In the genomic region with DNA sequence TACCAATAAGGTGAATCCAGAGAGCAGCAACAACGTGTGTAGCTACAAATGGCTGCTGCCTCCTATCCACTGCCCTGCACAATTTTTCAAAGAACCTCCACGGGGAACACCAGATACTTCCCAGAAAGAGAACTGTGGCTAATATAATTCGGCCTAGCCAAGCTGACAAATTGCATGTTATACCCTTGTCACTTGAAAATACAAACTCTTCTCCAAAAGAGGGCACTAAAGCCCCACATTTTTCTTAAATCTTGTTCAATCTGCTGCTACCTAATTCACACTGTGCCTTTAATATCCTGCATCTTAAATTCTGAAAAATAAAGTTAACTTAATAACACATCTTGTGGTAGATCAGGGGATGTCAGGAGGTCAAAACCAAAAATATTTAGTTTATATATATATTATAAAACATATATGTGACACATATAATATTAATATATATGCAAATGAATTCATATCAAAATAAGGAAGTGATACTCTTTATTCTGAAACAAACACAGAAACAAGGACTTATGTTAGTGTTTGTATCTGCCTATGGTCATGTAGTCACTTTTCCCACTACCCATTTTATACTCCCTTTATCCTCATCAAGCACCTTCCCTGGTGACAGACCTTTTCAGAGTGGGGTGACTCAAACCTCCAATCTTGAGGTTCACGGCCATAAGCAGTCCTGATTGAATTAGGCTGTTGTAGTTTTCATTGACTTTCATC, we compare ENCODE assay signal across 17 cellular contexts. TPM values are rescaled to one million over a fixed set of nuclear protein-coding genes. Genes with fewer than 3 reads are reported as not detected.
DNase-seq lines count a peak whose midpoint lies in the region; ATAC-seq and TF ChIP-seq lines count a peak whose summit lies in the region.
"Had no signal": no experiment of that assay in that cellular context is flagged by ENCODE, and none has a peak within 500 bp of the region (broad histone marks: within the 10 kb centered on the region; RNA-seq: fewer than 3 reads in every experiment).

No MANE protein-coding gene starts in this region.

- peak; percentile 39 for TF ChIP-seq CTCF in osteocyte (IDR thresholded peaks at IDR 0.05)

- H3K4me3 Mint-ChIP-seq in osteocyte (ENCODE audit: unreplicated experiment), result no peak overlapping the region
- H3K4me3 Mint-ChIP-seq: H9, nephron had no signal

- no peaks in the 10 kb centered on the region for H3K36me3 Mint-ChIP-seq in osteocyte (ENCODE audit: unreplicated experiment)
- H3K36me3 Mint-ChIP-seq: activated naive CD4-positive, alpha-beta T cell treated with anti-CD3 and anti-CD28 coated beads, Interleukin-2, amount 50 U/mL, for 72 hours had no signal

- no peaks in the 10 kb centered on the region for H3K27me3 Mint-ChIP-seq in osteocyte (ENCODE audit: unreplicated experiment)

- no peaks in the 10 kb centered on the region for H3K4me1 Mint-ChIP-seq in osteocyte (ENCODE audit: unreplicated experiment)
- H3K4me1 Mint-ChIP-seq: H9, nephron had no signal

- peak; percentile 55 for ATAC-seq in GM18868 (IDR thresholded peaks at IDR 0.05; ENCODE audit: unreplicated experiment)
- ATAC-seq in HG03442 (IDR thresholded peaks at IDR 0.05; ENCODE audit: unreplicated experiment), result no peak
- ATAC-seq: activated naive CD4-positive, alpha-beta T cell treated with anti-CD3 and anti-CD28 coated beads, Interleukin-2, amount 50 U/mL, for 72 hours had no signal

- DNase-seq in HT1080 (ENCODE audit: low read depth) (peak; percentile 10), astrocyte of the hippocampus (ENCODE audit: low read depth, low spot score) (peak; percentile 3), osteocyte (ENCODE audit: extremely low spot score, unreplicated experiment) (no peak), hippocampal formation (lab: John Stamatoyannopoulos, UW) (no peak), SIG-M5 treated with dmso at 0.1 percent for 504 hours (lab: John Stamatoyannopoulos, UW; ENCODE audit: unreplicated experiment) (no peak), UCSD-AML1 (lab: John Stamatoyannopoulos, UW; ENCODE audit: unreplicated experiment) (no peak)
- DNase-seq: colonic mucosa, foreskin melanocyte, H9, kidney glomerular epithelial cell, MG63, NCI-H446 had no signal

- H3K9me3 Mint-ChIP-seq in osteocyte (ENCODE audit: unreplicated experiment), result no peaks in the 10 kb centered on the region
- H3K9me3 Mint-ChIP-seq: activated naive CD4-positive, alpha-beta T cell treated with anti-CD3 and anti-CD28 coated beads, Interleukin-2, amount 50 U/mL, for 72 hours had no signal

- no peak overlapping the region for H3K27ac Mint-ChIP-seq in osteocyte (ENCODE audit: unreplicated experiment)
- H3K27ac Mint-ChIP-seq: activated naive CD4-positive, alpha-beta T cell treated with anti-CD3 and anti-CD28 coated beads, Interleukin-2, amount 50 U/mL, for 72 hours; H9; nephron had no signal

RNA-seq across cellular contexts. Expression of a gene that starts 24.1 kb away (rescaled TPM):
- total RNA-seq in HT1080 (2014; rRNA removed; shearing (Covaris generic)), result 46.8 and 61.1 TPM in 2 replicates
- polyA plus RNA-seq in HT1080 (2015; cell fraction: cytosol; rRNA removed), result 17.0 and 21.4 TPM in 2 replicates
- polyA plus RNA-seq in HT1080 (2015; cell fraction: nucleus; rRNA removed), result 16.8 and 17.7 TPM in 2 replicates
- total RNA-seq in osteocyte, result not detected in 2 replicates
- total RNA-seq: activated naive CD4-positive, alpha-beta T cell treated with anti-CD3 and anti-CD28 coated beads, Interleukin-2, amount 50 U/mL, for 72 hours; colonic mucosa; H9; thoracic aorta had no signal

RNA-seq across cellular contexts. Expression of a gene that starts 30.5 kb away (rescaled TPM):
- total RNA-seq in HT1080 (2014; rRNA removed; shearing (Covaris generic)), result 0.24 and 0.47 TPM in 2 replicates
- 1.0 and 3.4 TPM in 2 replicates for polyA plus RNA-seq in HT1080 (2015; cell fraction: cytosol; rRNA removed)
- 0.84 and 1.7 TPM in 2 replicates for polyA plus RNA-seq in HT1080 (2015; cell fraction: nucleus; rRNA removed)
- total RNA-seq in osteocyte, result not detected in 2 replicates
- total RNA-seq: activated naive CD4-positive, alpha-beta T cell treated with anti-CD3 and anti-CD28 coated beads, Interleukin-2, amount 50 U/mL, for 72 hours; colonic mucosa; H9; thoracic aorta had no signal

RNA-seq across cellular contexts. Expression of a gene that starts 47.8 kb away (rescaled TPM):
- total RNA-seq in HT1080 (2014; rRNA removed; shearing (Covaris generic)), result 4.1 and 5.8 TPM in 2 replicates
- polyA plus RNA-seq in HT1080 (2015; cell fraction: cytosol; rRNA removed), result 5.1 and 9.0 TPM in 2 replicates
- polyA plus RNA-seq in HT1080 (2015; cell fraction: nucleus; rRNA removed), result 4.1 and 5.0 TPM in 2 replicates
- not detected in 2 replicates for total RNA-seq in osteocyte
- total RNA-seq: colonic mucosa, H9, thoracic aorta had no signal

Comparison
In these comparisons a context has a peak if more than half of its experiments do, and no peak if none do; other contexts are left out.
1. DNase-seq: peak in HT1080 (single experiment) and astrocyte of the hippocampus (single experiment); none in osteocyte (single experiment), hippocampal formation (0 of 2), SIG-M5 treated with dmso at 0.1 percent for 504 hours (single experiment) and UCSD-AML1 (single experiment).
2. RNA of a gene that starts 24.1 kb away (total RNA-seq): 46.8 to 61.1 TPM in HT1080; not detected in osteocyte; every median in the first group is over 10 times any median in the second.